Comparison of ENCODE assay signal across 22 cellular contexts in genomic region chr10:81109200-81109752, GRCh38.
DNase-seq lines count a peak whose midpoint lies in the region; ATAC-seq and TF ChIP-seq lines count a peak whose summit lies in the region.
"Had no signal": no experiment of that assay in that cellular context is flagged by ENCODE, and none has a peak within 500 bp of the region (broad histone marks: within the 10 kb centered on the region; RNA-seq: fewer than 3 reads in every experiment).

No MANE protein-coding gene starts in this region.

- H3K27me3 Mint-ChIP-seq in activated T-helper 17 cell treated with anti-CD3 and anti-CD28 coated beads, Interleukin-2, amount 50 U/mL, for 72 hours: no peaks in the 10 kb centered on the region
- H3K27me3 Mint-ChIP-seq: activated CD4-positive, alpha-beta T cell treated with anti-CD3 and anti-CD28 coated beads for 36 hours; natural killer cell treated with Interleukin-12 subunit alpha and Interleukin-12 subunit beta and Interleukin-15 and Interleukin-18, amount 100 ng/mL, for 72 hours had no signal

- no peaks in the 10 kb centered on the region for H3K36me3 Mint-ChIP-seq in activated T-helper 17 cell treated with anti-CD3 and anti-CD28 coated beads, Interleukin-2, amount 50 U/mL, for 72 hours (ENCODE audit: low read depth)
- H3K36me3 Mint-ChIP-seq: activated naive CD4-positive, alpha-beta T cell treated with anti-CD3 and anti-CD28 coated beads, Interleukin-2, amount 50 U/mL, for 72 hours; natural killer cell treated with Interleukin-12 subunit alpha and Interleukin-12 subunit beta and Interleukin-15 and Interleukin-18, amount 100 ng/mL, for 72 hours had no signal

- H3K4me1 Mint-ChIP-seq in activated T-helper 17 cell treated with anti-CD3 and anti-CD28 coated beads, Interleukin-2, amount 50 U/mL, for 72 hours: no peaks in the 10 kb centered on the region
- H3K4me1 Mint-ChIP-seq: activated CD4-positive, alpha-beta T cell treated with anti-CD3 and anti-CD28 coated beads for 36 hours had no signal

- in situ Hi-C loops in GM13976 (cut with MboI; ENCODE audit: low sequenced_read_pairs, unreplicated experiment): no loop called here

- H3K9me3 Mint-ChIP-seq in activated T-helper 17 cell treated with anti-CD3 and anti-CD28 coated beads, Interleukin-2, amount 50 U/mL, for 72 hours: no peaks in the 10 kb centered on the region
- H3K9me3 Mint-ChIP-seq: activated naive CD4-positive, alpha-beta T cell treated with anti-CD3 and anti-CD28 coated beads, Interleukin-2, amount 50 U/mL, for 72 hours; natural killer cell treated with Interleukin-12 subunit alpha and Interleukin-12 subunit beta and Interleukin-15 and Interleukin-18, amount 100 ng/mL, for 72 hours; T-helper 1 cell treated with Interleukin-12 subunit alpha and Interleukin-12 subunit beta and Interleukin-4 antibody, amounts not matched to agents 30 μg/mL and 1 μg/mL, for 36 hours had no signal

- no peak overlapping the region for H3K4me3 Mint-ChIP-seq in activated T-helper 17 cell treated with anti-CD3 and anti-CD28 coated beads, Interleukin-2, amount 50 U/mL, for 72 hours
- H3K4me3 Mint-ChIP-seq: activated CD4-positive, alpha-beta T cell treated with anti-CD3 and anti-CD28 coated beads for 36 hours; activated CD8-positive, alpha-beta T cell treated with anti-CD3 and anti-CD28 coated beads, Interleukin-2, amount 10 ng/mL, durations not matched to agents 7 days and 5 days; natural killer cell treated with Interleukin-12 subunit alpha and Interleukin-12 subunit beta and Interleukin-15 and Interleukin-18, amount 100 ng/mL, for 72 hours; T-helper 1 cell treated with Interleukin-12 subunit alpha and Interleukin-12 subunit beta and Interleukin-4 antibody, amounts not matched to agents 30 μg/mL and 1 μg/mL, for 36 hours had no signal

- no peak overlapping the region for H3K27ac Mint-ChIP-seq in activated T-helper 17 cell treated with anti-CD3 and anti-CD28 coated beads, Interleukin-2, amount 50 U/mL, for 72 hours
- H3K27ac Mint-ChIP-seq: activated CD4-positive, alpha-beta T cell treated with anti-CD3 and anti-CD28 coated beads for 36 hours; activated CD8-positive, alpha-beta T cell treated with anti-CD3 and anti-CD28 coated beads, Interleukin-2, amount 10 ng/mL, durations not matched to agents 7 days and 5 days; activated naive CD4-positive, alpha-beta T cell treated with anti-CD3 and anti-CD28 coated beads, Interleukin-2, amount 50 U/mL, for 72 hours; natural killer cell treated with Interleukin-12 subunit alpha and Interleukin-12 subunit beta and Interleukin-15 and Interleukin-18, amount 100 ng/mL, for 72 hours; T-helper 1 cell treated with Interleukin-12 subunit alpha and Interleukin-12 subunit beta and Interleukin-4 antibody, amounts not matched to agents 30 μg/mL and 1 μg/mL, for 36 hours had no signal

- ATAC-seq in GM18861 (IDR thresholded peaks at IDR 0.05; ENCODE audit: unreplicated experiment) (peak; percentile 37), GM21390 (IDR thresholded peaks at IDR 0.05; ENCODE audit: unreplicated experiment) (peak; percentile 28), HG03196 (IDR thresholded peaks at IDR 0.05; ENCODE audit: unreplicated experiment) (peak; percentile 39), GM21528 (IDR thresholded peaks at IDR 0.05; ENCODE audit: low FRiP score, unreplicated experiment) (no peak), HG02798 (IDR thresholded peaks at IDR 0.05; ENCODE audit: poor library complexity, unreplicated experiment) (no peak)
- ATAC-seq in activated T-helper 17 cell treated with anti-CD3 and anti-CD28 coated beads, Interleukin-2, amount 50 U/mL, for 72 hours (replicated peaks): no peak
- ATAC-seq: activated CD4-positive, alpha-beta T cell treated with anti-CD3 and anti-CD28 coated beads for 36 hours; activated CD8-positive, alpha-beta T cell treated with anti-CD3 and anti-CD28 coated beads, Interleukin-2, amount 10 ng/mL, durations not matched to agents 7 days and 5 days; activated naive CD4-positive, alpha-beta T cell treated with anti-CD3 and anti-CD28 coated beads, Interleukin-2, amount 50 U/mL, for 72 hours; lower lobe of right lung; natural killer cell treated with Interleukin-12 subunit alpha and Interleukin-12 subunit beta and Interleukin-15 and Interleukin-18, amount 100 ng/mL, for 72 hours had no signal

- peak; percentile 20 for DNase-seq in mucosa of gallbladder (ENCODE audit: low spot score)
- no peak for DNase-seq in GM13976 (ENCODE audit: low spot score)
- DNase-seq: activated CD4-positive, alpha-beta T cell treated with anti-CD3 and anti-CD28 coated beads for 36 hours; activated CD8-positive, alpha-beta T cell treated with anti-CD3 and anti-CD28 coated beads, Interleukin-2, amount 10 ng/mL, durations not matched to agents 7 days and 5 days; aorta; effector CD8-positive, alpha-beta T cell; GM23248; lower lobe of right lung; retina; SK-N-SH; stimulated activated CD8-positive, alpha-beta memory T cell treated with anti-CD3 and anti-CD28 coated beads, Interleukin-4, amount 100 ng/mL, for 48 hours; stomach; thyroid gland had no signal

- no peak for TF ChIP-seq CTCF in GM13976 (IDR thresholded peaks at IDR 0.05; ENCODE audit: borderline replicate concordance, control extremely low read depth, extremely low read depth, insufficient read depth, missing control alignments)

Comparison
In these comparisons a context has a peak if more than half of its experiments do, and no peak if none do; other contexts are left out.
1. ATAC-seq: peak in GM18861 (single experiment), GM21390 (single experiment) and HG03196 (single experiment); none in GM21528 (single experiment), HG02798 (single experiment) and activated T-helper 17 cell treated with anti-CD3 and anti-CD28 coated beads, Interleukin-2, amount 50 U/mL, for 72 hours (single experiment).